In genomic region chr1:96660051-96660450, GRCh38 we compare ENCODE assay signal across 36 cellular contexts.
"Had no signal": no experiment of that assay in that cellular context is flagged by ENCODE, and none has a peak within 500 bp of the region (broad histone marks: within the 10 kb centered on the region; RNA-seq: fewer than 3 reads in every experiment).

No MANE protein-coding gene starts in this region.

- H3K36me3 ChIP-seq: breast epithelium, cardiac muscle cell, esophagus squamous epithelium, gastroesophageal sphincter, heart right ventricle, WERI-Rb-1 had no signal

- ATAC-seq: activated CD4-positive, CD25-positive, alpha-beta regulatory T cell treated with anti-CD3 and anti-CD28 coated beads, Interleukin-2, amount 50 U/mL, for 24 hours; activated CD8-positive, alpha-beta T cell treated with anti-CD3 and anti-CD28 coated beads for 36 hours; activated T-cell treated with anti-CD3 and anti-CD28 coated beads, Interleukin-2, amount 50 U/mL, for 4 hours; activated T-helper 17 cell treated with anti-CD3 and anti-CD28 coated beads, Interleukin-2, amount 50 U/mL, for 72 hours; gastroesophageal sphincter; heart right ventricle; T-helper 17 cell had no signal

- FAIRE-seq: endometrium, endothelial cell of umbilical vein had no signal

- H3K27me3 Mint-ChIP-seq: activated B cell treated with CpG ODN at 0.5 μM for 24 hours; activated CD8-positive, alpha-beta T cell treated with anti-CD3 and anti-CD28 coated beads for 36 hours; activated T-helper 17 cell treated with anti-CD3 and anti-CD28 coated beads, Interleukin-2, amount 50 U/mL, for 72 hours; dendritic cell treated with granulocyte-macrophage colony-stimulating factor and Interleukin-4, amounts not matched to agents 40 ng/mL and 50 ng/mL, for 4 days; T-helper 17 cell had no signal

- H3K36me3 Mint-ChIP-seq: activated naive CD8-positive, alpha-beta T cell; brain had no signal

- H3K27ac Mint-ChIP-seq: activated B cell treated with CpG ODN at 0.5 μM for 24 hours; activated CD8-positive, alpha-beta T cell treated with anti-CD3 and anti-CD28 coated beads for 36 hours; activated naive CD8-positive, alpha-beta T cell; activated T-helper 17 cell treated with anti-CD3 and anti-CD28 coated beads, Interleukin-2, amount 50 U/mL, for 72 hours; brain; dendritic cell treated with granulocyte-macrophage colony-stimulating factor and Interleukin-4, amounts not matched to agents 40 ng/mL and 50 ng/mL, for 4 days; T-helper 17 cell; T-helper 2 cell treated with Interferon-gamma antibody and Interleukin-4, amounts not matched to agents 5 μg/mL and 100 μg/mL, for 36 hours had no signal

- H3K4me3 ChIP-seq: breast epithelium, cardiac muscle cell, coronary artery, esophagus squamous epithelium, gastroesophageal sphincter, heart right ventricle had no signal

- DNase-seq: activated B cell treated with CpG ODN at 0.5 μM for 24 hours; activated CD4-positive, alpha-beta T cell treated with anti-CD3 and anti-CD28 coated beads for 48 hours; activated CD4-positive, alpha-beta T cell treated with anti-CD3 and anti-CD28 coated beads, Interleukin-2, amount 50 U/mL, for 1 hour; activated CD4-positive, alpha-beta T cell treated with anti-CD3 and anti-CD28 coated beads, Interleukin-2, amount 50 U/mL, for 48 hours; activated CD8-positive, alpha-beta memory T cell treated with anti-CD3 and anti-CD28 coated beads for 24 hours; activated CD8-positive, alpha-beta T cell treated with anti-CD3 and anti-CD28 coated beads for 36 hours; activated effector memory CD4-positive, alpha-beta T cell treated with Interleukin-2 at 50 U/mL for 16 hours; activated gamma-delta T cell treated with Interleukin-2 at 50 U/mL for 16 hours; activated naive CD4-positive, alpha-beta T cell treated with anti-CD3 and anti-CD28 coated beads, Interleukin-2, amount 50 U/mL, for 16 hours; activated naive CD4-positive, alpha-beta T cell treated with Interleukin-2 at 50 U/mL for 16 hours; activated T-cell treated with anti-CD3 and anti-CD28 coated beads, Interleukin-2, amount 50 U/mL, for 4 hours; amygdala; aorta; central memory CD4-positive, alpha-beta T cell; cerebellar nuclear complex; effector CD8-positive, alpha-beta T cell; esophagus squamous epithelium; foreskin melanocyte; heart right ventricle; T-helper 1 cell; T-helper 17 cell; T1000; WERI-Rb-1 had no signal

- H3K27me3 ChIP-seq: breast epithelium, cardiac muscle cell, esophagus squamous epithelium, gastroesophageal sphincter, heart right ventricle had no signal

- H3K4me1 Mint-ChIP-seq: activated B cell treated with CpG ODN at 0.5 μM for 24 hours; activated T-helper 17 cell treated with anti-CD3 and anti-CD28 coated beads, Interleukin-2, amount 50 U/mL, for 72 hours; brain; T-helper 17 cell had no signal

- H3K27ac ChIP-seq: breast epithelium, cardiac muscle cell, coronary artery, epithelial cell of prostate, esophagus squamous epithelium, gastroesophageal sphincter, heart right ventricle, WERI-Rb-1 had no signal

- H3K9me3 Mint-ChIP-seq: dendritic cell treated with granulocyte-macrophage colony-stimulating factor and Interleukin-4, amounts not matched to agents 40 ng/mL and 50 ng/mL, for 4 days; T-helper 2 cell treated with Interferon-gamma antibody and Interleukin-4, amounts not matched to agents 5 μg/mL and 100 μg/mL, for 36 hours had no signal

- H3K4me1 ChIP-seq: breast epithelium, esophagus squamous epithelium, gastroesophageal sphincter, heart right ventricle had no signal

- H3K4me3 Mint-ChIP-seq: activated B cell treated with CpG ODN at 0.5 μM for 24 hours; activated CD8-positive, alpha-beta T cell treated with anti-CD3 and anti-CD28 coated beads for 36 hours; activated naive CD8-positive, alpha-beta T cell; activated T-cell treated with anti-CD3 and anti-CD28 coated beads, Interleukin-2, amount 50 U/mL, for 4 hours; activated T-helper 17 cell treated with anti-CD3 and anti-CD28 coated beads, Interleukin-2, amount 50 U/mL, for 72 hours; brain; dendritic cell treated with granulocyte-macrophage colony-stimulating factor and Interleukin-4, amounts not matched to agents 40 ng/mL and 50 ng/mL, for 4 days; T-helper 17 cell; T-helper 2 cell treated with Interferon-gamma antibody and Interleukin-4, amounts not matched to agents 5 μg/mL and 100 μg/mL, for 36 hours had no signal
